Comparison of ENCODE assay signal across 8 cellular contexts in genomic region chr20:59042151-59042795, GRCh38. TPM values are rescaled to one million over a fixed set of nuclear protein-coding genes. Genes with fewer than 3 reads are reported as not detected.
DNase-seq lines count a peak whose midpoint lies in the region; ATAC-seq, FAIRE-seq and TF ChIP-seq lines count a peak whose summit lies in the region.

Gene PRELID3B (minus strand): TSS chr20:59042786. CDS start chr20:59042730, 56 bp downstream.

- H3K36me3 ChIP-seq in Caco-2 (ENCODE audit: control insufficient read depth, insufficient read depth, low read length) (peaks cover 6% of the 10 kb centered on the region), muscle layer of colon (ENCODE audit: insufficient read depth, low read length) (peaks cover 11% of the 10 kb centered on the region)

- H3K4me1 ChIP-seq in Caco-2 (peaks cover 43% of the 10 kb centered on the region), muscle layer of colon (ENCODE audit: insufficient read depth, low read length) (peaks cover 11% of the 10 kb centered on the region)

- H3K27me3 Mint-ChIP-seq in Caco-2 (ENCODE audit: insufficient read depth, unreplicated experiment) = no peaks in the 10 kb centered on the region

- H3K4me3 Mint-ChIP-seq in Caco-2 (ENCODE audit: unreplicated experiment) = peak within 1 kb of the TSS; percentile 70

- POLR2A ChIA-PET in Caco-2 (lab: Charles Lee) = interaction anchor here (0.6 to 3.2 kb wide), 3 partner anchors 10 to 470 kb away, joined by 3 to 56 read pairs (median 4); partner anchors contain the start of genes ATP5F1E and NELFCD

- H3K27me3 ChIP-seq in Caco-2 (replicated peaks; ENCODE audit: control insufficient read depth, insufficient read depth, low read length) = no peaks in the 10 kb centered on the region
- H3K27me3 ChIP-seq in muscle layer of colon (ENCODE audit: control insufficient read depth in 1 of 2, insufficient read depth in 2 of 2, low read length in 2 of 2) = no peaks in the 10 kb centered on the region

- no peaks in the 10 kb centered on the region for H3K9me3 Mint-ChIP-seq in Caco-2 (ENCODE audit: unreplicated experiment)

- peak within 1 kb of the TSS; percentile 57 for H3K9ac ChIP-seq in muscle layer of colon (ENCODE audit: low read length)

- H3K9me3 ChIP-seq in Caco-2 (no peaks in the 10 kb centered on the region), muscle layer of colon (ENCODE audit: low read length) (no peaks in the 10 kb centered on the region)

- peak in 1 of 2 experiments; percentile 15 for TF ChIP-seq CTCF in Caco-2 (IDR thresholded peaks at IDR 0.05; ENCODE audit: insufficient read depth in 1 of 2, low read depth in 1 of 2, low read length in 1 of 2, severe bottlenecking in 1 of 2, unreplicated experiment in 1 of 2)

- peak within 1 kb of the TSS; percentile 80 for H3K27ac Mint-ChIP-seq in Caco-2 (ENCODE audit: unreplicated experiment)

- intact Hi-C loops in Caco-2 (cut with micrococcal nuclease; ENCODE audit: unreplicated experiment) = loop anchor here (1.0 to 2.0 kb wide), 3 partner anchors 10 to 61 kb away; partner anchors contain the start of genes ATP5F1E and NELFCD

- peak; percentile 81 to 83 for DNase-seq in Caco-2
- peak; percentile 43 for DNase-seq in SW480 (ENCODE audit: low spot score)
- no peak for DNase-seq in epithelial cell of prostate (ENCODE audit: low read depth, low spot score)
- DNase-seq in medulla oblongata (ENCODE audit: extremely low spot score) = no peak
- DNase-seq in GM19239 (ENCODE audit: insufficient read length, low spot score) = no peak

- BruUV-seq in Caco-2 (replicated peaks; lab: Mats Ljungman, UMichigan) = no TSS peak

- H3K36me3 Mint-ChIP-seq in Caco-2 (ENCODE audit: insufficient read depth, unreplicated experiment) = peaks cover 36% of the 10 kb centered on the region

- H3K27ac ChIP-seq in epithelial cell of prostate (peak within 1 kb of the TSS; percentile 87), muscle layer of colon (ENCODE audit: low read depth, low read length) (peak within 1 kb of the TSS; percentile 83)

- ATAC-seq in GM19035 (IDR thresholded peaks at IDR 0.05; ENCODE audit: unreplicated experiment) = peak; percentile 30
- ATAC-seq in HG03159 (IDR thresholded peaks at IDR 0.05; ENCODE audit: unreplicated experiment) = peak; percentile 34

- H3K4me1 Mint-ChIP-seq in Caco-2 (ENCODE audit: low read depth, unreplicated experiment) = peaks cover 30% of the 10 kb centered on the region

- CTCF ChIA-PET in Caco-2 (lab: Charles Lee) = interaction anchor here (0.5 to 1.9 kb wide), 3 partner anchors 10 to 484 kb away, joined by 3 to 7 read pairs (median 3); partner anchors contain the start of gene ATP5F1E

- no peak for FAIRE-seq in GM19239 (lab: Jason Lieb, UNC)

- peak within 1 kb of the TSS; percentile 89 for H3K4me3 ChIP-seq in Caco-2 (ENCODE audit: low read depth, low read length)
- H3K4me3 ChIP-seq in muscle layer of colon (ENCODE audit: low read depth in 1 of 2, low read length in 2 of 2) = peak within 1 kb of the TSS; percentile 69 to 88

RNA-seq across cellular contexts. Expression of gene PRELID3B, which starts in this region (rescaled TPM):
- total RNA-seq in Caco-2 (2022) = 170 and 171 TPM in 2 replicates

Comparison
In these comparisons a context has a peak if more than half of its experiments do, and no peak if none do; other contexts are left out.
1. DNase-seq: peak in Caco-2 (2 of 2) and SW480 (single experiment); none in epithelial cell of prostate (single experiment), medulla oblongata (single experiment) and GM19239 (single experiment).